Comparison of ENCODE assay signal across 1 cellular context in the genomic region with DNA sequence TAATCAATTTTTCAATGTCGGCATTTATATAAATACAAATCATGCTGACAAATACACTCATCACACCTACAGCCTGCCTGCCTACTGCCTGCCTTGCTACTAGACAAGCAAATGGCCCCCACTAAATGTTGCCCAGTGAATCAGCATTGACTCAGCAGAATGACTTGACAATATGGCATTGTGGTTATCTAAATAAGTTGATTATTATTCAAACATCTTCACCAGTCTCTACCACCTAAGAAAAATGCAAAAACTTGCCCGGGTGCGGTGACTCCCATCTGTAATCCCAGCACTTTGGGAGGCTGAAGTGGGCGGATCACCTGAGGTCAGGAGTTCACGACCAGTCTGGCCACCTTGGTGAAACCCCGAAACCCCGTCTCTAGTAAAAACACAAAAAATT.
TF ChIP-seq lines count a peak whose summit lies in the region.

No MANE protein-coding gene starts in this region.

TF ChIP-seq in IMR-90, 13 proteins besides CTCF, POLR2A, EP300 and RAD21 (continued from another document):
- TF ChIP-seq SMC3 (IDR thresholded peaks at IDR 0.05; ENCODE audit: low read depth, low read length) (no peak), CEBPB (IDR thresholded peaks at IDR 0.05; ENCODE audit: low read depth, low read length) (no peak), CHD1 (IDR thresholded peaks at IDR 0.05; ENCODE audit: low read depth, low read length) (no peak), NFE2L2 (IDR thresholded peaks at IDR 0.05; ENCODE audit: low read depth, low read length) (peak; percentile 91), RCOR1 (IDR thresholded peaks at IDR 0.05; ENCODE audit: insufficient replicate concordance, low read length) (no peak), FOS (IDR thresholded peaks at IDR 0.05; ENCODE audit: low read depth, low read length) (peak; percentile 82), MAZ (IDR thresholded peaks at IDR 0.05; ENCODE audit: borderline replicate concordance, low read depth, low read length) (peak; percentile 54), MAFK (IDR thresholded peaks at IDR 0.05; ENCODE audit: low read depth, low read length) (peak; percentile 80; the same call in 1 of the 2 replicates), MXI1 (IDR thresholded peaks at IDR 0.05; ENCODE audit: borderline replicate concordance, low read depth, low read length) (no peak), BHLHE40 (IDR thresholded peaks at IDR 0.05; ENCODE audit: low read depth, low read length) (peak; percentile 73), RFX5 (IDR thresholded peaks at IDR 0.05; ENCODE audit: low read depth, low read length) (no peak)
- TF ChIP-seq, protein P1, sequence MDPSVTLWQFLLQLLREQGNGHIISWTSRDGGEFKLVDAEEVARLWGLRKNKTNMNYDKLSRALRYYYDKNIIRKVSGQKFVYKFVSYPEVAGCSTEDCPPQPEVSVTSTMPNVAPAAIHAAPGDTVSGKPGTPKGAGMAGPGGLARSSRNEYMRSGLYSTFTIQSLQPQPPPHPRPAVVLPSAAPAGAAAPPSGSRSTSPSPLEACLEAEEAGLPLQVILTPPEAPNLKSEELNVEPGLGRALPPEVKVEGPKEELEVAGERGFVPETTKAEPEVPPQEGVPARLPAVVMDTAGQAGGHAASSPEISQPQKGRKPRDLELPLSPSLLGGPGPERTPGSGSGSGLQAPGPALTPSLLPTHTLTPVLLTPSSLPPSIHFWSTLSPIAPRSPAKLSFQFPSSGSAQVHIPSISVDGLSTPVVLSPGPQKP (IDR thresholded peaks at IDR 0.05; ENCODE audit: borderline replicate concordance, low read depth, low read length): no peak
